10 cellular contexts compared by ENCODE assay signal in the genomic region with DNA sequence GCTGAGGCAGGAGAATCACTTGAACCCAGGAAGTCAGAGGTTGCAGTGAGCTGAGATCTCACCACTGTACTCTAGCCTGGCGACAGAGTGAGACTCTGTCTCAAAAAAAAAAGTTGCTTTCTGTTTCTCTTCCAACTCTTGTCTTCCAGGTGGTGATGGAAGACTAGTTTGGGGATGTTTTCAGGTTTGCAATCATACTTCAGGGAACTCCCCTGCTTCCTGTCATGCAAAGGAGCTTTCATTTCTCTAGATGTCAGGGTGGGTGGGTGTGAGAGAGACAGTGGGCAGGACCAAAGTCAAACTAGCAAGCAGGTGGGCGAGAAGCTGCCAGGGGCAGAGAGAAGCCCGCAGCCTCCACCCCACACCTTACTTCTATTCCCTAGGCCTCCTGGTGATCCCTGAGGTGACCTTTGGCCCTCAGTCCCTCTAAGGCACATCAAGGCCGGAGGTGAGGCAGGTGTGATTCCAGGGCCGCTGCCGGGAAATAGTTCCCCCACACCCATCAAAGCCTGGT. TPM values are rescaled to one million over a fixed set of nuclear protein-coding genes. Genes with fewer than 3 reads are reported as not detected.
DNase-seq lines count a peak whose midpoint lies in the region; ATAC-seq, FAIRE-seq and TF ChIP-seq lines count a peak whose summit lies in the region.
"Had no signal": no experiment of that assay in that cellular context is flagged by ENCODE, and none has a peak within 500 bp of the region (broad histone marks: within the 10 kb centered on the region; RNA-seq: fewer than 3 reads in every experiment).

No MANE protein-coding gene starts in this region.

- no peak overlapping the region for H3K27ac ChIP-seq in CD8-positive, alpha-beta memory T cell (ENCODE audit: low read depth, low read length)

- POLR2A ChIA-PET in CD8-positive, alpha-beta memory T cell (lab: Charles Lee): no interaction called here

- FAIRE-seq in D721Med (lab: Jason Lieb, UNC): no peak
- FAIRE-seq: keratinocyte had no signal

- CTCF ChIA-PET in CD8-positive, alpha-beta memory T cell (lab: Charles Lee): interaction anchor here (1.5 kb wide), 1 partner anchor 18 kb away, joined by 3 read pairs; no protein-coding TSS in a partner anchor

- H3K4me1 ChIP-seq in CD8-positive, alpha-beta memory T cell (ENCODE audit: insufficient read depth, low read length): peaks cover 35% of the 10 kb centered on the region

- H3K4me1 Mint-ChIP-seq in CD8-positive, alpha-beta memory T cell: peaks cover 19 to 27% (median 23%) of the 10 kb centered on the region in 3 donors

- no peaks in the 10 kb centered on the region for H3K36me3 Mint-ChIP-seq in CD8-positive, alpha-beta memory T cell
- H3K36me3 Mint-ChIP-seq: CD14-positive monocyte had no signal

- no peaks in the 10 kb centered on the region for H3K36me3 ChIP-seq in CD8-positive, alpha-beta memory T cell (ENCODE audit: insufficient read depth, low read length)

- peak in 2 of 5 donors; percentile 50 to 76 for DNase-seq in CD8-positive, alpha-beta memory T cell
- peak; percentile 67 for DNase-seq in central memory CD4-positive, alpha-beta T cell
- DNase-seq in D721Med (ENCODE audit: insufficient read length, low spot score) (no peak), cerebellum (ENCODE audit: low spot score) (no peak), AML-193 (lab: John Stamatoyannopoulos, UW) (no peak), NCI-H2081 (lab: John Stamatoyannopoulos, UW) (no peak)

- no peak for TF ChIP-seq CTCF in D721Med (IDR thresholded peaks at IDR 0.05; ENCODE audit: insufficient read depth, missing control alignments)

- peak overlapping the region in 5 of 7 donors; percentile 16 to 75 (median 63) for H3K4me3 Mint-ChIP-seq in CD8-positive, alpha-beta memory T cell
- H3K4me3 Mint-ChIP-seq: CD14-positive monocyte had no signal

- H3K4me3 ChIP-seq in CD8-positive, alpha-beta memory T cell (ENCODE audit: low read length): peak overlapping the region; percentile 28

- H3K9me3 ChIP-seq in CD8-positive, alpha-beta memory T cell (ENCODE audit: low read length): no peaks in the 10 kb centered on the region

- H3K27me3 ChIP-seq in CD8-positive, alpha-beta memory T cell (ENCODE audit: insufficient read depth, low read length, poor library complexity, severe bottlenecking): no peaks in the 10 kb centered on the region

- H3K27ac Mint-ChIP-seq in CD8-positive, alpha-beta memory T cell: peak overlapping the region; percentile 62 to 96 (median 90)

- H3K27me3 Mint-ChIP-seq in CD8-positive, alpha-beta memory T cell: peaks cover 0 to 6% of the 10 kb centered on the region in 2 donors

- H3K9me3 Mint-ChIP-seq in CD8-positive, alpha-beta memory T cell: no peaks in the 10 kb centered on the region

- ATAC-seq in GM19468 (IDR thresholded peaks at IDR 0.05; ENCODE audit: extremely low read depth, unreplicated experiment): peak; percentile 43
- ATAC-seq in HG03439 (IDR thresholded peaks at IDR 0.05; ENCODE audit: unreplicated experiment): peak; percentile 61

RNA-seq across cellular contexts. Expression of gene CCNE1, which starts 25.7 kb away (rescaled TPM):
- 10 to 100 TPM; 30.3 to 33.9 TPM for total RNA-seq in CD8-positive, alpha-beta memory T cell
- 1.3 TPM for polyA plus RNA-seq in CD8-positive, alpha-beta memory T cell
- 3.7 TPM for total RNA-seq in cerebellum
- polyA plus RNA-seq: CD14-positive monocyte had no signal
